1 cellular context compared by ENCODE assay signal in genomic region chr4:39697740-39698423, GRCh38.
TF ChIP-seq lines count a peak whose summit lies in the region.

Gene UBE2K (plus strand): TSS chr4:39698136. CDS start chr4:39698328, 192 bp downstream.

TF ChIP-seq in HepG2, 621 proteins besides CTCF, POLR2A, EP300 and RAD21 (continued from another document and continues in another):
- TF ChIP-seq, protein P1, sequence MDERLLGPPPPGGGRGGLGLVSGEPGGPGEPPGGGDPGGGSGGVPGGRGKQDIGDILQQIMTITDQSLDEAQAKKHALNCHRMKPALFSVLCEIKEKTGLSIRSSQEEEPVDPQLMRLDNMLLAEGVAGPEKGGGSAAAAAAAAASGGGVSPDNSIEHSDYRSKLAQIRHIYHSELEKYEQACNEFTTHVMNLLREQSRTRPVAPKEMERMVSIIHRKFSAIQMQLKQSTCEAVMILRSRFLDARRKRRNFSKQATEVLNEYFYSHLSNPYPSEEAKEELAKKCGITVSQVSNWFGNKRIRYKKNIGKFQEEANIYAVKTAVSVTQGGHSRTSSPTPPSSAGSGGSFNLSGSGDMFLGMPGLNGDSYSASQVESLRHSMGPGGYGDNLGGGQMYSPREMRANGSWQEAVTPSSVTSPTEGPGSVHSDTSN (CRISPR knock-in tag; IDR thresholded peaks at IDR 0.05): no peak
- TF ChIP-seq ARNTL (CRISPR knock-in tag; IDR thresholded peaks at IDR 0.05): no peak
- TF ChIP-seq HOXA5 (CRISPR knock-in tag; IDR thresholded peaks at IDR 0.05): no peak
- TF ChIP-seq KMT2B (CRISPR knock-in tag; IDR thresholded peaks at IDR 0.05): no peak; the same call in 1 of the 2 replicates
- TF ChIP-seq, protein P2, sequence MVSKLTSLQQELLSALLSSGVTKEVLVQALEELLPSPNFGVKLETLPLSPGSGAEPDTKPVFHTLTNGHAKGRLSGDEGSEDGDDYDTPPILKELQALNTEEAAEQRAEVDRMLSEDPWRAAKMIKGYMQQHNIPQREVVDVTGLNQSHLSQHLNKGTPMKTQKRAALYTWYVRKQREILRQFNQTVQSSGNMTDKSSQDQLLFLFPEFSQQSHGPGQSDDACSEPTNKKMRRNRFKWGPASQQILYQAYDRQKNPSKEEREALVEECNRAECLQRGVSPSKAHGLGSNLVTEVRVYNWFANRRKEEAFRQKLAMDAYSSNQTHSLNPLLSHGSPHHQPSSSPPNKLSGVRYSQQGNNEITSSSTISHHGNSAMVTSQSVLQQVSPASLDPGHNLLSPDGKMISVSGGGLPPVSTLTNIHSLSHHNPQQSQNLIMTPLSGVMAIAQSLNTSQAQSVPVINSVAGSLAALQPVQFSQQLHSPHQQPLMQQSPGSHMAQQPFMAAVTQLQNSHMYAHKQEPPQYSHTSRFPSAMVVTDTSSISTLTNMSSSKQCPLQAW (CRISPR knock-in tag; IDR thresholded peaks at IDR 0.05): 0 out of 2 replicates have a peak, but pooled peaks have one; percentile 3
- TF ChIP-seq, protein P3, sequence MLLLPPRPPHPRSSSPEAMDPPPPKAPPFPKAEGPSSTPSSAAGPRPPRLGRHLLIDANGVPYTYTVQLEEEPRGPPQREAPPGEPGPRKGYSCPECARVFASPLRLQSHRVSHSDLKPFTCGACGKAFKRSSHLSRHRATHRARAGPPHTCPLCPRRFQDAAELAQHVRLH (CRISPR knock-in tag; IDR thresholded peaks at IDR 0.05; ENCODE audit: borderline replicate concordance, low read depth): peak; percentile 37; the same call in 1 of the 2 replicates
- TF ChIP-seq ZNF430 (CRISPR knock-in tag; IDR thresholded peaks at IDR 0.05): 0 out of 2 replicates have a peak, but pooled peaks have one; percentile 25
- no peak for TF ChIP-seq ZNF546 (CRISPR knock-in tag; conservative IDR thresholded peaks at IDR 0.05)
- TF ChIP-seq THAP11 (CRISPR knock-in tag; IDR thresholded peaks at IDR 0.05): no peak
- no peak for TF ChIP-seq CBFB (CRISPR knock-in tag; IDR thresholded peaks at IDR 0.05)
- TF ChIP-seq ZNF746 (CRISPR knock-in tag; IDR thresholded peaks at IDR 0.05): peak; percentile 49; the same call in 1 of the 2 replicates
- 0 out of 2 replicates have a peak, but pooled peaks have one; percentile 29 for TF ChIP-seq ZNF160 (CRISPR knock-in tag; IDR thresholded peaks at IDR 0.05)
- peak; percentile 6; the same call in 1 of the 2 replicates for TF ChIP-seq THRA (CRISPR knock-in tag; IDR thresholded peaks at IDR 0.05; ENCODE audit: borderline replicate concordance)
- no peak for TF ChIP-seq ZNF530 (CRISPR knock-in tag; IDR thresholded peaks at IDR 0.05; ENCODE audit: low read depth)
- TF ChIP-seq, protein P4, sequence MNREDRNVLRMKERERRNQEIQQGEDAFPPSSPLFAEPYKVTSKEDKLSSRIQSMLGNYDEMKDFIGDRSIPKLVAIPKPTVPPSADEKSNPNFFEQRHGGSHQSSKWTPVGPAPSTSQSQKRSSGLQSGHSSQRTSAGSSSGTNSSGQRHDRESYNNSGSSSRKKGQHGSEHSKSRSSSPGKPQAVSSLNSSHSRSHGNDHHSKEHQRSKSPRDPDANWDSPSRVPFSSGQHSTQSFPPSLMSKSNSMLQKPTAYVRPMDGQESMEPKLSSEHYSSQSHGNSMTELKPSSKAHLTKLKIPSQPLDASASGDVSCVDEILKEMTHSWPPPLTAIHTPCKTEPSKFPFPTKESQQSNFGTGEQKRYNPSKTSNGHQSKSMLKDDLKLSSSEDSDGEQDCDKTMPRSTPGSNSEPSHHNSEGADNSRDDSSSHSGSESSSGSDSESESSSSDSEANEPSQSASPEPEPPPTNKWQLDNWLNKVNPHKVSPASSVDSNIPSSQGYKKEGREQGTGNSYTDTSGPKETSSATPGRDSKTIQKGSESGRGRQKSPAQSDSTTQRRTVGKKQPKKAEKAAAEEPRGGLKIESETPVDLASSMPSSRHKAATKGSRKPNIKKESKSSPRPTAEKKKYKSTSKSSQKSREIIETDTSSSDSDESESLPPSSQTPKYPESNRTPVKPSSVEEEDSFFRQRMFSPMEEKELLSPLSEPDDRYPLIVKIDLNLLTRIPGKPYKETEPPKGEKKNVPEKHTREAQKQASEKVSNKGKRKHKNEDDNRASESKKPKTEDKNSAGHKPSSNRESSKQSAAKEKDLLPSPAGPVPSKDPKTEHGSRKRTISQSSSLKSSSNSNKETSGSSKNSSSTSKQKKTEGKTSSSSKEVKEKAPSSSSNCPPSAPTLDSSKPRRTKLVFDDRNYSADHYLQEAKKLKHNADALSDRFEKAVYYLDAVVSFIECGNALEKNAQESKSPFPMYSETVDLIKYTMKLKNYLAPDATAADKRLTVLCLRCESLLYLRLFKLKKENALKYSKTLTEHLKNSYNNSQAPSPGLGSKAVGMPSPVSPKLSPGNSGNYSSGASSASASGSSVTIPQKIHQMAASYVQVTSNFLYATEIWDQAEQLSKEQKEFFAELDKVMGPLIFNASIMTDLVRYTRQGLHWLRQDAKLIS (CRISPR knock-in tag; IDR thresholded peaks at IDR 0.05): no peak
- TF ChIP-seq KAT8 (CRISPR knock-in tag; IDR thresholded peaks at IDR 0.05): 0 out of 2 replicates have a peak, but pooled peaks have one; percentile 36
- TF ChIP-seq ZNF20 (CRISPR knock-in tag; IDR thresholded peaks at IDR 0.05): no peak
- TF ChIP-seq ZNF75D (CRISPR knock-in tag; IDR thresholded peaks at IDR 0.05; ENCODE audit: borderline replicate concordance): no peak
- TF ChIP-seq POLR2AphosphoS2 (IDR thresholded peaks at IDR 0.05; ENCODE audit: low read depth, low read length): no peak
- peak; percentile 66; the same call in 1 of the 2 replicates for TF ChIP-seq ZNF274 (CRISPR knock-in tag; IDR thresholded peaks at IDR 0.05)
- no peak for TF ChIP-seq XRCC5 (optimal IDR thresholded peaks at IDR 0.05; ENCODE audit: low read length)
- TF ChIP-seq ZNF616 (CRISPR knock-in tag; IDR thresholded peaks at IDR 0.05; ENCODE audit: low read depth): no peak; the same call in 1 of the 2 replicates
- TF ChIP-seq ZNF431 (CRISPR knock-in tag; IDR thresholded peaks at IDR 0.05; ENCODE audit: borderline replicate concordance, low read depth): 0 out of 2 replicates have a peak, but pooled peaks have one; percentile 43
- no peak for TF ChIP-seq ZBTB26 (CRISPR knock-in tag; IDR thresholded peaks at IDR 0.05; ENCODE audit: borderline replicate concordance)
- TF ChIP-seq HOXD1 (CRISPR knock-in tag; IDR thresholded peaks at IDR 0.05): no peak
- no peak for TF ChIP-seq SNRNP70 (IDR thresholded peaks at IDR 0.05; ENCODE audit: low read depth, low read length)
- TF ChIP-seq, protein P5, sequence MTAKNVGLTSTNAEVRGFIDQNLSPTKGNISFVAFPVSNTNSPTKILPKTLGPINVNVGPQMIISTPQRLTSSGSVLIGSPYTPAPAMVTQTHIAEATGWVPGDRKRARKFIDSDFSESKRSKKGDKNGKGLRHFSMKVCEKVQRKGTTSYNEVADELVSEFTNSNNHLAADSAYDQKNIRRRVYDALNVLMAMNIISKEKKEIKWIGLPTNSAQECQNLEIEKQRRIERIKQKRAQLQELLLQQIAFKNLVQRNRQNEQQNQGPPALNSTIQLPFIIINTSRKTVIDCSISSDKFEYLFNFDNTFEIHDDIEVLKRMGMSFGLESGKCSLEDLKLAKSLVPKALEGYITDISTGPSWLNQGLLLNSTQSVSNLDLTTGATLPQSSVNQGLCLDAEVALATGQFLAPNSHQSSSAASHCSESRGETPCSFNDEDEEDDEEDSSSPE (CRISPR knock-in tag; IDR thresholded peaks at IDR 0.05): peak; percentile 26; the same call in 1 of the 2 replicates
- no peak for TF ChIP-seq CREM (IDR thresholded peaks at IDR 0.05)
- TF ChIP-seq CREM (CRISPR knock-in tag; IDR thresholded peaks at IDR 0.05): no peak
- TF ChIP-seq ZNF441 (CRISPR knock-in tag; IDR thresholded peaks at IDR 0.05; ENCODE audit: borderline replicate concordance): no peak; the same call in 1 of the 2 replicates
- no peak for TF ChIP-seq MLLT10 (CRISPR knock-in tag; IDR thresholded peaks at IDR 0.05)
- TF ChIP-seq HNRNPK (IDR thresholded peaks at IDR 0.05; ENCODE audit: low read depth, low read length, poor library complexity, severe bottlenecking): peak; percentile 15
- TF ChIP-seq ZNF567 (CRISPR knock-in tag; IDR thresholded peaks at IDR 0.05; ENCODE audit: borderline replicate concordance): peak; percentile 60; the same call in 1 of the 2 replicates
- peak; percentile 90 for TF ChIP-seq HOXA3 (CRISPR knock-in tag; IDR thresholded peaks at IDR 0.05)
- TF ChIP-seq GABPB1 (CRISPR knock-in tag; IDR thresholded peaks at IDR 0.05): peak; percentile 67; the same call in 1 of the 2 replicates
- TF ChIP-seq, protein P6, sequence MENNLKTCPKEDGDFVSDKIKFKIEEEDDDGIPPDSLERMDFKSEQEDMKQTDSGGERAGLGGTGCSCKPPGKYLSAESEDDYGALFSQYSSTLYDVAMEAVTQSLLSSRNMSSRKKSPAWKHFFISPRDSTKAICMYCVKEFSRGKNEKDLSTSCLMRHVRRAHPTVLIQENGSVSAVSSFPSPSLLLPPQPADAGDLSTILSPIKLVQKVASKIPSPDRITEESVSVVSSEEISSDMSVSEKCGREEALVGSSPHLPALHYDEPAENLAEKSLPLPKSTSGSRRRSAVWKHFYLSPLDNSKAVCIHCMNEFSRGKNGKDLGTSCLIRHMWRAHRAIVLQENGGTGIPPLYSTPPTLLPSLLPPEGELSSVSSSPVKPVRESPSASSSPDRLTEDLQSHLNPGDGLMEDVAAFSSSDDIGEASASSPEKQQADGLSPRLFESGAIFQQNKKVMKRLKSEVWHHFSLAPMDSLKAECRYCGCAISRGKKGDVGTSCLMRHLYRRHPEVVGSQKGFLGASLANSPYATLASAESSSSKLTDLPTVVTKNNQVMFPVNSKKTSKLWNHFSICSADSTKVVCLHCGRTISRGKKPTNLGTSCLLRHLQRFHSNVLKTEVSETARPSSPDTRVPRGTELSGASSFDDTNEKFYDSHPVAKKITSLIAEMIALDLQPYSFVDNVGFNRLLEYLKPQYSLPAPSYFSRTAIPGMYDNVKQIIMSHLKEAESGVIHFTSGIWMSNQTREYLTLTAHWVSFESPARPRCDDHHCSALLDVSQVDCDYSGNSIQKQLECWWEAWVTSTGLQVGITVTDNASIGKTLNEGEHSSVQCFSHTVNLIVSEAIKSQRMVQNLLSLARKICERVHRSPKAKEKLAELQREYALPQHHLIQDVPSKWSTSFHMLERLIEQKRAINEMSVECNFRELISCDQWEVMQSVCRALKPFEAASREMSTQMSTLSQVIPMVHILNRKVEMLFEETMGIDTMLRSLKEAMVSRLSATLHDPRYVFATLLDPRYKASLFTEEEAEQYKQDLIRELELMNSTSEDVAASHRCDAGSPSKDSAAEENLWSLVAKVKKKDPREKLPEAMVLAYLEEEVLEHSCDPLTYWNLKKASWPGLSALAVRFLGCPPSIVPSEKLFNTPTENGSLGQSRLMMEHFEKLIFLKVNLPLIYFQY (CRISPR knock-in tag; IDR thresholded peaks at IDR 0.05; ENCODE audit: borderline replicate concordance): peak; percentile 84; the same call in 1 of the 2 replicates
- TF ChIP-seq, protein P7, sequence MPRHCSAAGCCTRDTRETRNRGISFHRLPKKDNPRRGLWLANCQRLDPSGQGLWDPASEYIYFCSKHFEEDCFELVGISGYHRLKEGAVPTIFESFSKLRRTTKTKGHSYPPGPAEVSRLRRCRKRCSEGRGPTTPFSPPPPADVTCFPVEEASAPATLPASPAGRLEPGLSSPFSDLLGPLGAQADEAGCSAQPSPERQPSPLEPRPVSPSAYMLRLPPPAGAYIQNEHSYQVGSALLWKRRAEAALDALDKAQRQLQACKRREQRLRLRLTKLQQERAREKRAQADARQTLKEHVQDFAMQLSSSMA (CRISPR knock-in tag; IDR thresholded peaks at IDR 0.05): 0 out of 2 replicates have a peak, but pooled peaks have one; percentile 47
- TF ChIP-seq SNAPC2 (CRISPR knock-in tag; IDR thresholded peaks at IDR 0.05): peak; percentile 43; the same call in 1 of the 2 replicates
- TF ChIP-seq KLF15 (CRISPR knock-in tag; IDR thresholded peaks at IDR 0.05; ENCODE audit: borderline replicate concordance): 0 out of 2 replicates have a peak, but pooled peaks have one; percentile 55
- no peak for TF ChIP-seq PHF20 (CRISPR knock-in tag; IDR thresholded peaks at IDR 0.05)
- TF ChIP-seq, protein P8, sequence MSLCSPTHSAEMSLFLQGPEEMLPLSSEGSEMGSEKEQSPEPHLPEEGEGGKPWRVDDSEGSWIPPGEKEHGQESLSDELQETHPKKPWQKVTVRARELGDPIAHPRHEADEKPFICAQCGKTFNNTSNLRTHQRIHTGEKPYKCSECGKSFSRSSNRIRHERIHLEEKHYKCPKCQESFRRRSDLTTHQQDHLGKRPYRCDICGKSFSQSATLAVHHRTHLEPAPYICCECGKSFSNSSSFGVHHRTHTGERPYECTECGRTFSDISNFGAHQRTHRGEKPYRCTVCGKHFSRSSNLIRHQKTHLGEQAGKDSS (CRISPR knock-in tag; IDR thresholded peaks at IDR 0.05; ENCODE audit: borderline replicate concordance, low read depth): peak; percentile 47
- TF ChIP-seq IKZF4 (CRISPR knock-in tag; IDR thresholded peaks at IDR 0.05; ENCODE audit: borderline replicate concordance, low read depth, not compliant biosample characterization): no peak
- no peak; the same call in none of the 2 replicates for TF ChIP-seq ZNF343 (CRISPR knock-in tag; IDR thresholded peaks at IDR 0.05)
- TF ChIP-seq ZZZ3 (CRISPR knock-in tag; IDR thresholded peaks at IDR 0.05; ENCODE audit: borderline replicate concordance): no peak
- no peak for TF ChIP-seq ETS1 (CRISPR knock-in tag; IDR thresholded peaks at IDR 0.05)
- no peak for TF ChIP-seq ZFP62 (CRISPR knock-in tag; IDR thresholded peaks at IDR 0.05)
- TF ChIP-seq NFKBIZ (CRISPR knock-in tag; IDR thresholded peaks at IDR 0.05): 0 out of 2 replicates have a peak, but pooled peaks have one; percentile 31
- TF ChIP-seq ZNF564 (CRISPR knock-in tag; IDR thresholded peaks at IDR 0.05): peak; percentile 76; the same call in 1 of the 2 replicates
